Comparison of ENCODE assay signal across 8 cellular contexts in genomic region chr3:182979103-182979697, GRCh38. TPM values are rescaled to one million over a fixed set of nuclear protein-coding genes. Genes with fewer than 3 reads are reported as not detected.
DNase-seq lines count a peak whose midpoint lies in the region; ATAC-seq and TF ChIP-seq lines count a peak whose summit lies in the region.

No MANE protein-coding gene starts in this region.

- H3K4me3 Mint-ChIP-seq in activated T-helper 1 cell treated with anti-CD3 and anti-CD28 coated beads, Interleukin-12 subunit alpha, Interleukin-12 subunit beta, Interleukin-2, Interleukin-4 antibody, amounts not matched to agents 30 ng/mL and 10 ng/mL and 1 ng/mL, durations not matched to agents 14 hours and 24 hours and 36 hours = peak overlapping the region; percentile 95

- peaks cover 6% of the 10 kb centered on the region for H3K36me3 Mint-ChIP-seq in activated T-helper 1 cell treated with anti-CD3 and anti-CD28 coated beads, Interleukin-12 subunit alpha, Interleukin-12 subunit beta, Interleukin-2, Interleukin-4 antibody, amounts not matched to agents 30 ng/mL and 10 ng/mL and 1 ng/mL, durations not matched to agents 14 hours and 24 hours and 36 hours (ENCODE audit: low read depth)

- H3K27ac Mint-ChIP-seq in activated T-helper 1 cell treated with anti-CD3 and anti-CD28 coated beads, Interleukin-12 subunit alpha, Interleukin-12 subunit beta, Interleukin-2, Interleukin-4 antibody, amounts not matched to agents 30 ng/mL and 10 ng/mL and 1 ng/mL, durations not matched to agents 14 hours and 24 hours and 36 hours = peak overlapping the region; percentile 87

- POLR2A ChIA-PET in HEK293 (lab: Yijun Ruan, JAX) = no interaction called here

- no peak for ATAC-seq in HG03095 (IDR thresholded peaks at IDR 0.05; ENCODE audit: unreplicated experiment)

- H3K9me3 Mint-ChIP-seq in activated T-helper 1 cell treated with anti-CD3 and anti-CD28 coated beads, Interleukin-12 subunit alpha, Interleukin-12 subunit beta, Interleukin-2, Interleukin-4 antibody, amounts not matched to agents 30 ng/mL and 10 ng/mL and 1 ng/mL, durations not matched to agents 14 hours and 24 hours and 36 hours = no peaks in the 10 kb centered on the region

- DNase-seq in AG10803 (ENCODE audit: low read depth) (no peak), iris pigment epithelial cell (ENCODE audit: low read depth) (peak; percentile 24), NCI-H1694 (lab: John Stamatoyannopoulos, UW) (no peak), ecto neural progenitor cell (ENCODE audit: low spot score) (no peak)
- no peak for DNase-seq in activated T-helper 1 cell treated with anti-CD3 and anti-CD28 coated beads, Interleukin-12 subunit alpha, Interleukin-12 subunit beta, Interleukin-2, Interleukin-4 antibody, amounts not matched to agents 30 ng/mL and 10 ng/mL and 1 ng/mL, durations not matched to agents 14 hours and 24 hours and 36 hours (ENCODE audit: low spot score)

- H3K36me3 ChIP-seq in HEK293 (ENCODE audit: control insufficient read depth in 2 of 2, insufficient read depth in 1 of 2, low read length in 2 of 2) = no peaks in the 10 kb centered on the region
- no peaks in the 10 kb centered on the region for H3K36me3 ChIP-seq in subcutaneous abdominal adipose tissue (ENCODE audit: control insufficient read depth in 5 of 5, insufficient read depth in 5 of 5, low read length in 5 of 5)

- peak overlapping the region; percentile 57 to 87 (median 76) for H3K9ac ChIP-seq in subcutaneous abdominal adipose tissue (ENCODE audit: low read length in 5 of 5)

- H3K9me3 ChIP-seq in HEK293 (ENCODE audit: control insufficient read depth, insufficient read depth, low read depth, low read length) = no peaks in the 10 kb centered on the region
- no peaks in the 10 kb centered on the region for H3K9me3 ChIP-seq in subcutaneous abdominal adipose tissue (ENCODE audit: control insufficient read depth in 5 of 5, low read length in 5 of 5)

- no peaks in the 10 kb centered on the region for H3K27me3 Mint-ChIP-seq in activated T-helper 1 cell treated with anti-CD3 and anti-CD28 coated beads, Interleukin-12 subunit alpha, Interleukin-12 subunit beta, Interleukin-2, Interleukin-4 antibody, amounts not matched to agents 30 ng/mL and 10 ng/mL and 1 ng/mL, durations not matched to agents 14 hours and 24 hours and 36 hours (ENCODE audit: insufficient read depth)

- peaks cover 26% of the 10 kb centered on the region for H3K4me1 Mint-ChIP-seq in activated T-helper 1 cell treated with anti-CD3 and anti-CD28 coated beads, Interleukin-12 subunit alpha, Interleukin-12 subunit beta, Interleukin-2, Interleukin-4 antibody, amounts not matched to agents 30 ng/mL and 10 ng/mL and 1 ng/mL, durations not matched to agents 14 hours and 24 hours and 36 hours (ENCODE audit: low read depth)

- H3K4me3 ChIP-seq in AG10803 (ENCODE audit: low read length) (peak overlapping the region; percentile 80), HEK293 (ENCODE audit: low read depth, low read length) (peak overlapping the region; percentile 86), subcutaneous abdominal adipose tissue (ENCODE audit: low read depth in 1 of 5, low read length in 5 of 5) (peak overlapping the region; percentile 65 to 85 (median 84))

- TF ChIP-seq CTCF in AG10803 (conservative IDR thresholded peaks at IDR 0.05; ENCODE audit: low read length) (no peak), HEK293 (tag by site-specific recombination; IDR thresholded peaks at IDR 0.05) (no peak)

- CTCF ChIA-PET in HEK293 (lab: Yijun Ruan, JAX) = interaction anchor here (0.6 to 0.9 kb wide), 3 partner anchors 31 to 330 kb away, joined by 3 to 5 read pairs (median 3); no protein-coding TSS in a partner anchor

- no peak overlapping the region; the same call in 1 of the 2 replicates for H3K27ac ChIP-seq in HEK293 (ENCODE audit: extremely low read depth, low read depth, low read length)
- H3K27ac ChIP-seq in subcutaneous abdominal adipose tissue (ENCODE audit: low read depth, low read length) = peak overlapping the region; percentile 40

- H3K4me1 ChIP-seq in HEK293 (ENCODE audit: control insufficient read depth, insufficient read depth, low read length) (peaks cover 2% of the 10 kb centered on the region; the same call in 1 of the 2 replicates), subcutaneous abdominal adipose tissue (ENCODE audit: control insufficient read depth in 5 of 5, insufficient read depth in 5 of 5, low read length in 5 of 5) (peaks cover 0 to 24% (median 23%) of the 10 kb centered on the region in 5 donors)

- H3K27me3 ChIP-seq in subcutaneous abdominal adipose tissue (ENCODE audit: control insufficient read depth in 5 of 5, insufficient read depth in 4 of 5, low read length in 5 of 5) = no peaks in the 10 kb centered on the region

- intact Hi-C loops in activated T-helper 1 cell treated with anti-CD3 and anti-CD28 coated beads, Interleukin-12 subunit alpha, Interleukin-12 subunit beta, Interleukin-2, Interleukin-4 antibody, amounts not matched to agents 30 ng/mL and 10 ng/mL and 1 ng/mL, durations not matched to agents 14 hours and 24 hours and 36 hours (cut with micrococcal nuclease) = loop anchor here (1.0 kb wide), 1 partner anchor 12 kb away; no protein-coding TSS in a partner anchor

TF ChIP-seq in HEK293, 187 proteins besides CTCF, POLR2A, EP300 and RAD21:
- TF ChIP-seq ZNF335 (tag by site-specific recombination; conservative IDR thresholded peaks at IDR 0.05) (0 out of 2 replicates have a peak, but pooled peaks have one; percentile 15), PATZ1 (tag by site-specific recombination; IDR thresholded peaks at IDR 0.05) (peak; percentile 38; the same call in 1 of the 2 replicates), ZNF362 (tag by site-specific recombination; IDR thresholded peaks at IDR 0.05) (no peak)
TF ChIP-seq in HEK293: peak in this region for 2.

RNA-seq across cellular contexts. Expression of gene DCUN1D1, which starts 1.1 kb away (rescaled TPM):
- 63.2 and 67.2 TPM in 2 replicates for total RNA-seq in activated T-helper 1 cell treated with anti-CD3 and anti-CD28 coated beads, Interleukin-12 subunit alpha, Interleukin-12 subunit beta, Interleukin-2, Interleukin-4 antibody, amounts not matched to agents 30 ng/mL and 10 ng/mL and 1 ng/mL, durations not matched to agents 14 hours and 24 hours and 36 hours
